9 cellular contexts compared by ENCODE assay signal in genomic region chr10:70967591-70968588, GRCh38.
DNase-seq lines count a peak whose midpoint lies in the region; ATAC-seq and FAIRE-seq lines count a peak whose summit lies in the region.
"Had no signal": no experiment of that assay in that cellular context is flagged by ENCODE, and none has a peak within 500 bp of the region (broad histone marks: within the 10 kb centered on the region; RNA-seq: fewer than 3 reads in every experiment).

No MANE protein-coding gene starts in this region.

- no peak overlapping the region for H2BK5ac ChIP-seq in trophoblast cell (ENCODE audit: low read depth, low read length, poor library complexity)

- H3K27ac ChIP-seq in SJCRH30 = no peak overlapping the region
- H3K27ac ChIP-seq in trophoblast cell (ENCODE audit: low read depth, low read length) = no peak overlapping the region
- H3K27ac ChIP-seq: 22Rv1 had no signal

- peak; percentile 50 for DNase-seq in NCI-H2107 treated with DMSO at 0.1 percent for 48 hours (lab: John Stamatoyannopoulos, UW; ENCODE audit: unreplicated experiment)
- DNase-seq in NCI-H2107 (lab: John Stamatoyannopoulos, UW) = no peak
- peak; percentile 18 to 62 for DNase-seq in SJCRH30
- DNase-seq in trophoblast cell = no peak
- no peak for DNase-seq in amygdala (lab: John Stamatoyannopoulos, UW)
- DNase-seq in HTR-8/SVneo (ENCODE audit: insufficient read length, low spot score) = no peak
- no peak for DNase-seq in Ammon's horn (ENCODE audit: low spot score)

- H3K18ac ChIP-seq in trophoblast cell (ENCODE audit: low read length) = no peak overlapping the region

- no peaks in the 10 kb centered on the region for H3K79me2 ChIP-seq in trophoblast cell (ENCODE audit: control insufficient read depth, insufficient read depth, low read length, poor library complexity)

- no peak overlapping the region for H2BK12ac ChIP-seq in trophoblast cell (ENCODE audit: low read length)

- no peak for FAIRE-seq in HTR-8/SVneo (lab: Jason Lieb, UNC)

- H3K27me3 ChIP-seq in SJCRH30 (no peaks in the 10 kb centered on the region), trophoblast cell (ENCODE audit: insufficient read depth, low read length) (no peaks in the 10 kb centered on the region)

- H3K4me3 ChIP-seq in SJCRH30 (no peak overlapping the region), trophoblast cell (ENCODE audit: low read depth, low read length) (no peak overlapping the region)

- H3K14ac ChIP-seq in trophoblast cell (ENCODE audit: low read length) = no peak overlapping the region

- H3K79me1 ChIP-seq in trophoblast cell (ENCODE audit: low read length) = no peaks in the 10 kb centered on the region

- H4K8ac ChIP-seq in trophoblast cell (ENCODE audit: low read depth, low read length) = no peak overlapping the region

- WGBS in trophoblast cell (ENCODE audit: extremely low coverage, insufficient coverage, insufficient read length) = no CpG with 5 or more reads among the region's 15 CpGs

- peak overlapping the region; percentile 31 for H3K9ac ChIP-seq in trophoblast cell (ENCODE audit: low read length)

- peak overlapping the region; percentile 8 for H3K4me2 ChIP-seq in trophoblast cell (ENCODE audit: low read length)

- H4K91ac ChIP-seq in trophoblast cell (ENCODE audit: low read depth, low read length) = no peak overlapping the region

- no peak overlapping the region for H2BK120ac ChIP-seq in trophoblast cell (ENCODE audit: insufficient read depth, low read length, poor library complexity)

- no peaks in the 10 kb centered on the region for H3K9me3 ChIP-seq in SJCRH30 (replicated peaks)
- no peaks in the 10 kb centered on the region for H3K9me3 ChIP-seq in trophoblast cell (ENCODE audit: insufficient read depth, low read depth, low read length)

- no peak overlapping the region for H3K4ac ChIP-seq in trophoblast cell (ENCODE audit: low read depth, low read length)

- H2AK5ac ChIP-seq in trophoblast cell (ENCODE audit: low read length) = no peak overlapping the region

- no peak overlapping the region for H2AFZ ChIP-seq in trophoblast cell (ENCODE audit: insufficient read depth, low read length, poor library complexity)

- no peak overlapping the region for H4K12ac ChIP-seq in trophoblast cell (ENCODE audit: low read depth, low read length)

- H3K4me1 ChIP-seq in SJCRH30 (peaks cover 14% of the 10 kb centered on the region), trophoblast cell (ENCODE audit: control insufficient read depth in 1 of 2, insufficient read depth in 2 of 2, low read length in 2 of 2) (no peaks in the 10 kb centered on the region)

- peak; percentile 65 for ATAC-seq in HG02885 (IDR thresholded peaks at IDR 0.05; ENCODE audit: poor library complexity, unreplicated experiment)

- H3K36me3 ChIP-seq in SJCRH30 = no peaks in the 10 kb centered on the region
- no peaks in the 10 kb centered on the region for H3K36me3 ChIP-seq in trophoblast cell (ENCODE audit: control insufficient read depth in 1 of 2, insufficient read depth in 2 of 2, low read length in 2 of 2)

- H3K23ac ChIP-seq in trophoblast cell (ENCODE audit: low read length) = no peak overlapping the region

Comparison
In these comparisons a context has a peak if more than half of its experiments do, and no peak if none do; other contexts are left out.
1. DNase-seq: peak in NCI-H2107 treated with DMSO at 0.1 percent for 48 hours (single experiment) and SJCRH30 (2 of 2); none in NCI-H2107 (single experiment), trophoblast cell (0 of 2), amygdala (0 of 56), HTR-8/SVneo (single experiment) and Ammon's horn (single experiment).